9 cellular contexts compared by ENCODE assay signal in genomic region chr19:8158411-8159074, GRCh38. TPM values are rescaled to one million over a fixed set of nuclear protein-coding genes. Genes with fewer than 3 reads are reported as not detected.
DNase-seq lines count a peak whose midpoint lies in the region; ATAC-seq and TF ChIP-seq lines count a peak whose summit lies in the region.
"Had no signal": no experiment of that assay in that cellular context is flagged by ENCODE, and none has a peak within 500 bp of the region (broad histone marks: within the 10 kb centered on the region; RNA-seq: fewer than 3 reads in every experiment).

No MANE protein-coding gene starts in this region.

- peak; percentile 92 for TF ChIP-seq RAD21 in Ishikawa (IDR thresholded peaks at IDR 0.05; ENCODE audit: low read depth)

- DNase-seq in DMS 273 treated with DMSO at 0.1 percent for 48 hours (lab: John Stamatoyannopoulos, UW) (peak; percentile 75), NOMO-1 treated with dmso at 0.1 percent for 144 hours (lab: John Stamatoyannopoulos, UW; ENCODE audit: unreplicated experiment) (peak; percentile 24), foreskin fibroblast (peak; percentile 46 to 79)
- DNase-seq in activated T-cell treated with anti-CD3 and anti-CD28 coated beads, Interleukin-2, amount 50 U/mL, for 72 hours = peak; percentile 53 to 66

- H3K4me1 Mint-ChIP-seq in activated T-cell treated with anti-CD3 and anti-CD28 coated beads, Interleukin-2, amount 50 U/mL, for 72 hours (ENCODE audit: low read depth) = peaks cover 16% of the 10 kb centered on the region

- H3K36me3 Mint-ChIP-seq in activated T-cell treated with anti-CD3 and anti-CD28 coated beads, Interleukin-2, amount 50 U/mL, for 72 hours (ENCODE audit: insufficient read depth in 2 of 2) = no peaks in the 10 kb centered on the region

- peaks cover 16% of the 10 kb centered on the region for H3K27me3 ChIP-seq in neutrophil

- TF ChIP-seq EP300 in Ishikawa (IDR thresholded peaks at IDR 0.05; ENCODE audit: borderline replicate concordance) = no peak; the same call in 1 of the 2 replicates

- H3K4me3 ChIP-seq in foreskin fibroblast (ENCODE audit: low read depth in 1 of 2, low read length in 2 of 2) (no peak overlapping the region), neutrophil (ENCODE audit: low read depth in 1 of 2, low read length in 1 of 2) (no peak overlapping the region)

- no peaks in the 10 kb centered on the region for H3K36me3 ChIP-seq in neutrophil

- H3K9me3 Mint-ChIP-seq in activated T-cell treated with anti-CD3 and anti-CD28 coated beads, Interleukin-2, amount 50 U/mL, for 72 hours = no peaks in the 10 kb centered on the region

- no peaks in the 10 kb centered on the region for H3K9me3 ChIP-seq in neutrophil

- H3K4me1 ChIP-seq in neutrophil (ENCODE audit: control insufficient read depth in 1 of 2, insufficient read depth in 1 of 2, low read depth in 1 of 2, low read length in 1 of 2) = no peaks in the 10 kb centered on the region

- no peak overlapping the region for H3K27ac Mint-ChIP-seq in activated T-cell treated with anti-CD3 and anti-CD28 coated beads, Interleukin-2, amount 50 U/mL, for 72 hours

- peaks cover under 1% of the 10 kb centered on the region for H3K27me3 Mint-ChIP-seq in activated T-cell treated with anti-CD3 and anti-CD28 coated beads, Interleukin-2, amount 50 U/mL, for 72 hours (ENCODE audit: low read depth)

- H3K4me3 Mint-ChIP-seq in activated T-cell treated with anti-CD3 and anti-CD28 coated beads, Interleukin-2, amount 50 U/mL, for 72 hours = no peak overlapping the region

- H3K27ac ChIP-seq in neutrophil = no peak overlapping the region

- ATAC-seq in activated T-cell treated with anti-CD3 and anti-CD28 coated beads, Interleukin-2, amount 50 U/mL, for 72 hours (replicated peaks in 1 of 2) = peak; percentile 72 to 80
- no peak for ATAC-seq in HG03175 (IDR thresholded peaks at IDR 0.05; ENCODE audit: unreplicated experiment)
- no peak for ATAC-seq in HG03135 (IDR thresholded peaks at IDR 0.05; ENCODE audit: unreplicated experiment)

- TF ChIP-seq CTCF in foreskin fibroblast (IDR thresholded peaks at IDR 0.05; ENCODE audit: low read depth, low read length) = peak; percentile 39
- TF ChIP-seq CTCF in neutrophil (IDR thresholded peaks at IDR 0.05) = peak; percentile 78

TF ChIP-seq in Ishikawa, 13 proteins besides CTCF, POLR2A, EP300 and RAD21:
- 0 out of 2 replicates have a peak, but pooled peaks have one; percentile 22 for TF ChIP-seq YY1 (IDR thresholded peaks at IDR 0.05; ENCODE audit: low read depth)
- no peak for TF ChIP-seq CREB1 (IDR thresholded peaks at IDR 0.05; ENCODE audit: low read depth)
- peak; percentile 62 for TF ChIP-seq NFIC (IDR thresholded peaks at IDR 0.05)
- TF ChIP-seq, protein P1, sequence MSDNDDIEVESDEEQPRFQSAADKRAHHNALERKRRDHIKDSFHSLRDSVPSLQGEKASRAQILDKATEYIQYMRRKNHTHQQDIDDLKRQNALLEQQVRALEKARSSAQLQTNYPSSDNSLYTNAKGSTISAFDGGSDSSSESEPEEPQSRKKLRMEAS (IDR thresholded peaks at IDR 0.05) = peak; percentile 54; the same call in 1 of the 2 replicates

RNA-seq across cellular contexts. Expression of gene FBN3, which starts 9.2 kb away (rescaled TPM):
- total RNA-seq in activated T-cell treated with anti-CD3 and anti-CD28 coated beads, Interleukin-2, amount 50 U/mL, for 72 hours = not detected
- total RNA-seq: subcutaneous adipose tissue had no signal

RNA-seq across cellular contexts. Expression of gene CERS4, which starts 50.6 kb away (rescaled TPM):
- 10 to 100 TPM; 23.2 to 29.5 TPM for total RNA-seq in activated T-cell treated with anti-CD3 and anti-CD28 coated beads, Interleukin-2, amount 50 U/mL, for 72 hours

Comparison
In these comparisons a context has a peak if more than half of its experiments do, and no peak if none do; other contexts are left out.
1. DNase-seq: peak in every context shown above with its lines; median percentile 75 in DMS 273 treated with DMSO at 0.1 percent for 48 hours; 62 in foreskin fibroblast; 60 in activated T-cell treated with anti-CD3 and anti-CD28 coated beads, Interleukin-2, amount 50 U/mL, for 72 hours; 24 in NOMO-1 treated with dmso at 0.1 percent for 144 hours.
2. ATAC-seq: peak in activated T-cell treated with anti-CD3 and anti-CD28 coated beads, Interleukin-2, amount 50 U/mL, for 72 hours (2 of 2); none in HG03175 (single experiment) and HG03135 (single experiment).